Comparison of ENCODE assay signal across 8 cellular contexts in genomic region chr11:61254403-61255025, GRCh38. TPM values are rescaled to one million over a fixed set of nuclear protein-coding genes. Genes with fewer than 3 reads are reported as not detected.
DNase-seq lines count a peak whose midpoint lies in the region; ATAC-seq and TF ChIP-seq lines count a peak whose summit lies in the region.

No MANE protein-coding gene starts in this region.

- POLR2A ChIA-PET in Panc1 (lab: Charles Lee): no interaction called here

- no peaks in the 10 kb centered on the region for H3K79me2 ChIP-seq in osteoblast (ENCODE audit: insufficient read depth, low read length)

- H3K9me3 ChIP-seq in Panc1 (ENCODE audit: control insufficient read depth, insufficient read depth, low read depth, low read length) (no peaks in the 10 kb centered on the region), osteoblast (ENCODE audit: low read depth, low read length) (no peaks in the 10 kb centered on the region), transverse colon (no peaks in the 10 kb centered on the region)

- H3K4me3 ChIP-seq in Panc1 (ENCODE audit: low read depth in 2 of 2, low read length in 2 of 2) (no peak overlapping the region), osteoblast (ENCODE audit: insufficient read depth, low read length) (no peak overlapping the region), transverse colon (no peak overlapping the region)

- WGBS in transverse colon (ENCODE audit: low coverage in 1 of 2), 2 donors: 58% methylated on average over 12 of the region's 12 CpGs; no CpG with 5 or more reads in 1 of the 2 donors

- H2AFZ ChIP-seq in osteoblast (ENCODE audit: low read length): no peak overlapping the region

- TF ChIP-seq CTCF in Panc1 (IDR thresholded peaks at IDR 0.05) (peak; percentile 94), osteoblast (IDR thresholded peaks at IDR 0.05; ENCODE audit: extremely low read depth, low read depth, low read length) (peak; percentile 87), transverse colon (IDR thresholded peaks at IDR 0.05) (peak; percentile 65 to 87 (median 84))

- H3K27ac ChIP-seq in Panc1 (ENCODE audit: low read length) (no peak overlapping the region), osteoblast (ENCODE audit: low read depth, low read length) (no peak overlapping the region), transverse colon (no peak overlapping the region)

- BruUV-seq in Panc1 (replicated peaks; lab: Mats Ljungman, UMichigan): no TSS peak

- TF ChIP-seq POLR2A in transverse colon (IDR thresholded peaks at IDR 0.05): no peak

- H3K9me3 Mint-ChIP-seq in activated T-helper 1 cell treated with anti-CD3 and anti-CD28 coated beads, Interleukin-12 subunit alpha, Interleukin-12 subunit beta, Interleukin-2, Interleukin-4 antibody, amounts not matched to agents 30 ng/mL and 10 ng/mL and 1 ng/mL, durations not matched to agents 14 hours and 24 hours and 36 hours: no peaks in the 10 kb centered on the region

- CTCF ChIA-PET in Panc1 (lab: Charles Lee): interaction anchor here (0.6 to 1.1 kb wide), 3 partner anchors 27 to 365 kb away, joined by 4 to 5 read pairs (median 5); no protein-coding TSS in a partner anchor

- no peak for TF ChIP-seq EP300 in transverse colon (IDR thresholded peaks at IDR 0.05; ENCODE audit: low read depth)

- H3K4me3 Mint-ChIP-seq in activated T-helper 1 cell treated with anti-CD3 and anti-CD28 coated beads, Interleukin-12 subunit alpha, Interleukin-12 subunit beta, Interleukin-2, Interleukin-4 antibody, amounts not matched to agents 30 ng/mL and 10 ng/mL and 1 ng/mL, durations not matched to agents 14 hours and 24 hours and 36 hours: no peak overlapping the region

- no peak overlapping the region for H3K27ac Mint-ChIP-seq in activated T-helper 1 cell treated with anti-CD3 and anti-CD28 coated beads, Interleukin-12 subunit alpha, Interleukin-12 subunit beta, Interleukin-2, Interleukin-4 antibody, amounts not matched to agents 30 ng/mL and 10 ng/mL and 1 ng/mL, durations not matched to agents 14 hours and 24 hours and 36 hours

- no peaks in the 10 kb centered on the region for H3K36me3 Mint-ChIP-seq in activated T-helper 1 cell treated with anti-CD3 and anti-CD28 coated beads, Interleukin-12 subunit alpha, Interleukin-12 subunit beta, Interleukin-2, Interleukin-4 antibody, amounts not matched to agents 30 ng/mL and 10 ng/mL and 1 ng/mL, durations not matched to agents 14 hours and 24 hours and 36 hours (ENCODE audit: low read depth)

- DNase-seq in Right ventricle myocardium inferior (ENCODE audit: missing footprints) (peak; percentile 72), cardiac septum (ENCODE audit: low spot score) (no peak), HPDE6-E6E7 (ENCODE audit: extremely low spot score) (peak; percentile 76), Panc1 (ENCODE audit: low read depth, low spot score) (peak; percentile 56), fibroblast of the conjunctiva (ENCODE audit: low read depth) (peak; percentile 37), osteoblast (ENCODE audit: insufficient read length, low spot score, missing footprints) (peak; percentile 97), transverse colon (peak; percentile 70)
- peak; percentile 58 for DNase-seq in activated T-helper 1 cell treated with anti-CD3 and anti-CD28 coated beads, Interleukin-12 subunit alpha, Interleukin-12 subunit beta, Interleukin-2, Interleukin-4 antibody, amounts not matched to agents 30 ng/mL and 10 ng/mL and 1 ng/mL, durations not matched to agents 14 hours and 24 hours and 36 hours (ENCODE audit: low spot score)

- intact Hi-C loops in Right ventricle myocardium inferior (cut with DNase I): no loop called here
- intact Hi-C loops in cardiac septum (cut with DNase I): loop anchor here (10.0 kb wide), 1 partner anchor 130 kb away; no protein-coding TSS in a partner anchor
- intact Hi-C loops in Panc1 (cut with micrococcal nuclease; ENCODE audit: unreplicated experiment): no loop called here
- intact Hi-C loops in activated T-helper 1 cell treated with anti-CD3 and anti-CD28 coated beads, Interleukin-12 subunit alpha, Interleukin-12 subunit beta, Interleukin-2, Interleukin-4 antibody, amounts not matched to agents 30 ng/mL and 10 ng/mL and 1 ng/mL, durations not matched to agents 14 hours and 24 hours and 36 hours (cut with micrococcal nuclease): loop anchor here (1.0 to 10.0 kb wide), 3 partner anchors 40 to 131 kb away; partner anchors contain the start of genes DDB1 and TKFC
- intact Hi-C loops in transverse colon (cut with DNase I; ENCODE audit: low total_unique reads): no loop called here

- in situ Hi-C loops in Panc1 (cut with HindIII; ENCODE audit: low pct_unique_long_range_greater_than_20kb, low sequenced_read_pairs) (no loop called here), transverse colon (cut with MboI; ENCODE audit: low pct_ligation_motif_present in 1 of 4, low pct_unique_long_range_greater_than_20kb in 1 of 4, low sequenced_read_pairs in 3 of 4) (loop anchor here in 1 of 4 donors (25.0 kb wide), 1 partner anchor 133 kb away; the partner anchor contains the start of gene TMEM216)

- H3K4me2 ChIP-seq in osteoblast (ENCODE audit: insufficient read depth, low read length): no peak overlapping the region

- H4K20me1 ChIP-seq in osteoblast (ENCODE audit: insufficient read depth, low read length): no peaks in the 10 kb centered on the region

- peaks cover 3% of the 10 kb centered on the region for H3K27me3 Mint-ChIP-seq in activated T-helper 1 cell treated with anti-CD3 and anti-CD28 coated beads, Interleukin-12 subunit alpha, Interleukin-12 subunit beta, Interleukin-2, Interleukin-4 antibody, amounts not matched to agents 30 ng/mL and 10 ng/mL and 1 ng/mL, durations not matched to agents 14 hours and 24 hours and 36 hours (ENCODE audit: insufficient read depth)

- H3K36me3 ChIP-seq in Panc1 (ENCODE audit: control insufficient read depth, insufficient read depth, low read length) (no peaks in the 10 kb centered on the region), osteoblast (ENCODE audit: insufficient read depth, low read length) (no peaks in the 10 kb centered on the region), transverse colon (no peaks in the 10 kb centered on the region)

- H3K4me1 ChIP-seq in Panc1 (ENCODE audit: control insufficient read depth, insufficient read depth, low read length) (no peaks in the 10 kb centered on the region), osteoblast (ENCODE audit: insufficient read depth, low read length) (no peaks in the 10 kb centered on the region), transverse colon (no peaks in the 10 kb centered on the region)

- H3K27me3 ChIP-seq in Panc1 (ENCODE audit: control insufficient read depth, insufficient read depth, low read length) (no peaks in the 10 kb centered on the region), osteoblast (ENCODE audit: insufficient read depth, low read length) (peaks cover 5% of the 10 kb centered on the region), transverse colon (no peaks in the 10 kb centered on the region)

- H3K4me1 Mint-ChIP-seq in activated T-helper 1 cell treated with anti-CD3 and anti-CD28 coated beads, Interleukin-12 subunit alpha, Interleukin-12 subunit beta, Interleukin-2, Interleukin-4 antibody, amounts not matched to agents 30 ng/mL and 10 ng/mL and 1 ng/mL, durations not matched to agents 14 hours and 24 hours and 36 hours (ENCODE audit: low read depth): no peaks in the 10 kb centered on the region

- peak; percentile 32 for ATAC-seq in Right ventricle myocardium inferior
- ATAC-seq in Panc1: peak; percentile 94

RNA-seq across cellular contexts. Expression of gene PGA5, which starts 13.5 kb away (rescaled TPM):
- total RNA-seq in Right ventricle myocardium inferior (0.95 TPM), cardiac septum (not detected), Panc1 (2021; ENCODE audit: unreplicated experiment) (not detected), osteoblast (not detected in 2 replicates), transverse colon (10 to 100 TPM in 1 of 4 donors, under 1 TPM in 1, not detected in 2; 0.55 to 15.0 TPM)
- polyA plus RNA-seq in Panc1 (2012; ENCODE audit: insufficient read length): not detected
- not detected in 2 replicates for total RNA-seq in activated T-helper 1 cell treated with anti-CD3 and anti-CD28 coated beads, Interleukin-12 subunit alpha, Interleukin-12 subunit beta, Interleukin-2, Interleukin-4 antibody, amounts not matched to agents 30 ng/mL and 10 ng/mL and 1 ng/mL, durations not matched to agents 14 hours and 24 hours and 36 hours

RNA-seq across cellular contexts. Expression of gene PGA4, which starts 32.4 kb away (rescaled TPM):
- total RNA-seq in Right ventricle myocardium inferior: not detected
- not detected for total RNA-seq in cardiac septum
- total RNA-seq in Panc1 (2021; ENCODE audit: unreplicated experiment): not detected
- polyA plus RNA-seq in Panc1 (2012; ENCODE audit: insufficient read length): not detected
- not detected in 2 replicates for total RNA-seq in activated T-helper 1 cell treated with anti-CD3 and anti-CD28 coated beads, Interleukin-12 subunit alpha, Interleukin-12 subunit beta, Interleukin-2, Interleukin-4 antibody, amounts not matched to agents 30 ng/mL and 10 ng/mL and 1 ng/mL, durations not matched to agents 14 hours and 24 hours and 36 hours
- total RNA-seq in osteoblast: not detected in 2 replicates
- total RNA-seq in transverse colon: 10 to 100 TPM in 1 of 4 donors, 1 to 10 TPM in 1, not detected in 2; 1.6 to 25.4 TPM

RNA-seq across cellular contexts. Expression of gene VWCE, which starts 40.6 kb away (rescaled TPM):
- total RNA-seq in Right ventricle myocardium inferior: 1.0 TPM
- total RNA-seq in cardiac septum: 0.59 TPM
- total RNA-seq in Panc1 (2021; ENCODE audit: unreplicated experiment): 0.51 TPM
- polyA plus RNA-seq in Panc1 (2012; ENCODE audit: insufficient read length): 0.16 TPM
- total RNA-seq in activated T-helper 1 cell treated with anti-CD3 and anti-CD28 coated beads, Interleukin-12 subunit alpha, Interleukin-12 subunit beta, Interleukin-2, Interleukin-4 antibody, amounts not matched to agents 30 ng/mL and 10 ng/mL and 1 ng/mL, durations not matched to agents 14 hours and 24 hours and 36 hours: 9.4 and 10.9 TPM in 2 replicates
- 4.7 and 6.2 TPM in 2 replicates for total RNA-seq in osteoblast
- 1 to 10 TPM in 1 of 4 donors, under 1 TPM in 2, not detected in 1; 0.16 to 2.2 (median 0.41) TPM for total RNA-seq in transverse colon

RNA-seq across cellular contexts. Expression of gene PGA3, which starts 51.2 kb away (rescaled TPM):
- total RNA-seq in Right ventricle myocardium inferior (1.2 TPM), cardiac septum (0.24 TPM), Panc1 (2021; ENCODE audit: unreplicated experiment) (not detected), osteoblast (not detected in 2 replicates), transverse colon (10 to 100 TPM in 1 of 4 donors, 1 to 10 TPM in 1, not detected in 2; 1.5 to 20.1 TPM)
- not detected for polyA plus RNA-seq in Panc1 (2012; ENCODE audit: insufficient read length)
- not detected in 2 replicates for total RNA-seq in activated T-helper 1 cell treated with anti-CD3 and anti-CD28 coated beads, Interleukin-12 subunit alpha, Interleukin-12 subunit beta, Interleukin-2, Interleukin-4 antibody, amounts not matched to agents 30 ng/mL and 10 ng/mL and 1 ng/mL, durations not matched to agents 14 hours and 24 hours and 36 hours

Comparison
In these comparisons a context has a peak if more than half of its experiments do, and no peak if none do; other contexts are left out.
1. intact Hi-C loops: an anchor here in cardiac septum (10.0 kb wide) and activated T-helper 1 cell treated with anti-CD3 and anti-CD28 coated beads, Interleukin-12 subunit alpha, Interleukin-12 subunit beta, Interleukin-2, Interleukin-4 antibody, amounts not matched to agents 30 ng/mL and 10 ng/mL and 1 ng/mL, durations not matched to agents 14 hours and 24 hours and 36 hours (1.0 to 10.0 kb wide); none called in Right ventricle myocardium inferior, Panc1 and transverse colon.